ENCODE assay signal across 26 cellular contexts in genomic region chr2:203038586-203038985, GRCh38. TPM values are rescaled to one million over a fixed set of nuclear protein-coding genes. Genes with fewer than 3 reads are reported as not detected.
DNase-seq lines count a peak whose midpoint lies in the region; ATAC-seq and TF ChIP-seq lines count a peak whose summit lies in the region.
"Had no signal": no experiment of that assay in that cellular context is flagged by ENCODE, and none has a peak within 500 bp of the region (broad histone marks: within the 10 kb centered on the region; RNA-seq: fewer than 3 reads in every experiment).

No MANE protein-coding gene starts in this region.

- in situ Hi-C loops in mammary epithelial cell (cut with MboI; ENCODE audit: low sequenced_read_pairs in 2 of 2), result no loop called here

- peak overlapping the region; percentile 39 for H3K4me2 ChIP-seq in mammary epithelial cell (ENCODE audit: insufficient read depth, low read depth, low read length)

- H3K36me3 Mint-ChIP-seq in MCF 10A (ENCODE audit: insufficient read depth, unreplicated experiment) (peaks cover 31% of the 10 kb centered on the region), progenitor cell of endocrine pancreas (ENCODE audit: insufficient read depth) (peaks cover 17% of the 10 kb centered on the region)

- ATAC-seq in HG02623 (IDR thresholded peaks at IDR 0.05; ENCODE audit: unreplicated experiment), result no peak
- ATAC-seq in upper lobe of right lung, result no peak
- ATAC-seq: PC-3 had no signal

- peaks cover 7% of the 10 kb centered on the region for H3K4me1 Mint-ChIP-seq in MCF 10A (ENCODE audit: insufficient read depth, unreplicated experiment)
- peaks cover 12% of the 10 kb centered on the region for H3K4me1 Mint-ChIP-seq in progenitor cell of endocrine pancreas (ENCODE audit: low read depth)

- BruUV-seq in mammary epithelial cell (replicated peaks; lab: Mats Ljungman, UMichigan), result no TSS peak
- BruUV-seq in MCF 10A (replicated peaks; lab: Mats Ljungman, UMichigan), result no TSS peak

- H4K20me1 ChIP-seq in mammary epithelial cell (ENCODE audit: insufficient read depth, low read length), result no peaks in the 10 kb centered on the region

- H3K4me3 ChIP-seq in mammary epithelial cell (replicated peaks in 1 of 3; ENCODE audit: insufficient read depth in 1 of 3, low read depth in 2 of 3, low read length in 3 of 3) (no peak overlapping the region), coronary artery (no peak overlapping the region), upper lobe of right lung (no peak overlapping the region)

- no peak for TF ChIP-seq CTCF in mammary epithelial cell (conservative IDR thresholded peaks at IDR 0.05 in 1 of 2, IDR thresholded peaks at IDR 0.05 in 1 of 2; ENCODE audit: extremely low read depth in 1 of 2, insufficient read depth in 1 of 2, low read depth in 1 of 2, low read length in 2 of 2)
- TF ChIP-seq CTCF in MCF 10A (IDR thresholded peaks at IDR 0.05; ENCODE audit: unreplicated experiment), result no peak
- no peak for TF ChIP-seq CTCF in coronary artery (IDR thresholded peaks at IDR 0.05)
- no peak for TF ChIP-seq CTCF in progenitor cell of endocrine pancreas (IDR thresholded peaks at IDR 0.05; ENCODE audit: unreplicated experiment)
- TF ChIP-seq CTCF in upper lobe of right lung (IDR thresholded peaks at IDR 0.05), result no peak

- dilution Hi-C loops in mammary epithelial cell (cut with HindIII; ENCODE audit: low sequenced_read_pairs), result no loop called here

- H3K27ac ChIP-seq in mammary epithelial cell (ENCODE audit: insufficient read depth, low read depth, low read length), result no peak overlapping the region
- H3K27ac ChIP-seq in coronary artery, result peak overlapping the region; percentile 78 to 88
- H3K27ac ChIP-seq in upper lobe of right lung, result no peak overlapping the region
- H3K27ac ChIP-seq: 22Rv1 had no signal

- H3K9me3 ChIP-seq in mammary epithelial cell (replicated peaks; ENCODE audit: insufficient read depth, low read length) (no peaks in the 10 kb centered on the region), upper lobe of right lung (no peaks in the 10 kb centered on the region)
- H3K9me3 ChIP-seq: BE2C had no signal

- H3K79me2 ChIP-seq in mammary epithelial cell (ENCODE audit: insufficient read depth, low read length), result peaks cover 69% of the 10 kb centered on the region

- H3K27ac Mint-ChIP-seq in MCF 10A (ENCODE audit: low read depth, unreplicated experiment) (no peak overlapping the region), progenitor cell of endocrine pancreas (peak overlapping the region; percentile 13)
- H3K27ac Mint-ChIP-seq: CD14-positive monocyte had no signal

- DNase-seq in mammary epithelial cell, result no peak
- no peak for DNase-seq in MCF 10A (ENCODE audit: unreplicated experiment)
- no peak for DNase-seq in coronary artery (ENCODE audit: low spot score)
- no peak for DNase-seq in progenitor cell of endocrine pancreas (ENCODE audit: low spot score, unreplicated experiment)
- no peak for DNase-seq in kidney tubule cell (ENCODE audit: low spot score)
- DNase-seq in upper lobe of right lung, result no peak
- DNase-seq: ACHN; BE2C; CD8-positive, alpha-beta memory T cell; DMS79 treated with DMSO at 0.1 percent for 48 hours; GF-D8; Kasumi-1; MV-4-11; NCI-H1105; NCI-H146; NCI-H1930; NCI-H2107; NCI-H446; NCI-H526; NCI-H82; NK-92 treated with Interleukin-12 subunit alpha and Interleukin-12 subunit beta, amount 100 ng/mL, for 24 hours; PC-3; Right ventricle myocardium superior had no signal

- no peak overlapping the region for H3K9ac ChIP-seq in mammary epithelial cell (ENCODE audit: insufficient read depth, low read length)

- CTCF ChIA-PET in mammary epithelial cell (lab: Charles Lee; ENCODE audit: low non-redundant PET), result no interaction called here
- CTCF ChIA-PET in MCF 10A (lab: Yijun Ruan, JAX), result no interaction called here

- POLR2A ChIA-PET in MCF 10A (lab: Yijun Ruan, JAX), result no interaction called here

- H3K27me3 ChIP-seq in mammary epithelial cell (ENCODE audit: insufficient read depth, low read length) (no peaks in the 10 kb centered on the region), upper lobe of right lung (no peaks in the 10 kb centered on the region)
- H3K27me3 ChIP-seq: BE2C had no signal

- H3K9me3 Mint-ChIP-seq in MCF 10A (ENCODE audit: unreplicated experiment) (no peaks in the 10 kb centered on the region), progenitor cell of endocrine pancreas (ENCODE audit: low read depth) (no peaks in the 10 kb centered on the region)
- H3K9me3 Mint-ChIP-seq: CD14-positive monocyte; CD8-positive, alpha-beta memory T cell had no signal

- no peaks in the 10 kb centered on the region for H3K27me3 Mint-ChIP-seq in MCF 10A (ENCODE audit: insufficient read depth, unreplicated experiment)
- H3K27me3 Mint-ChIP-seq in progenitor cell of endocrine pancreas, result no peaks in the 10 kb centered on the region
- H3K27me3 Mint-ChIP-seq: CD8-positive, alpha-beta memory T cell had no signal

- no peak overlapping the region for H2AFZ ChIP-seq in mammary epithelial cell (ENCODE audit: low read depth, low read length)

- H3K36me3 ChIP-seq in mammary epithelial cell (ENCODE audit: insufficient read depth, low read length), result peaks cover 4% of the 10 kb centered on the region
- peaks cover 16% of the 10 kb centered on the region for H3K36me3 ChIP-seq in upper lobe of right lung
- H3K36me3 ChIP-seq: BE2C had no signal

- intact Hi-C loops in mammary epithelial cell (cut with micrococcal nuclease) (no loop called here), MCF 10A (cut with micrococcal nuclease) (no loop called here), upper lobe of right lung (cut with DNase I) (no loop called here)

- H3K4me1 ChIP-seq in mammary epithelial cell (ENCODE audit: insufficient read depth, low read length) (peaks cover 13% of the 10 kb centered on the region), upper lobe of right lung (peaks cover 23% of the 10 kb centered on the region)
- H3K4me1 ChIP-seq: BE2C had no signal

- WGBS in mammary epithelial cell (ENCODE audit: low coverage, missing lambda C conversion rate), result 100% methylated on average over 6 of the region's 6 CpGs

- H3K4me3 Mint-ChIP-seq in MCF 10A (ENCODE audit: unreplicated experiment), result no peak overlapping the region
- H3K4me3 Mint-ChIP-seq in progenitor cell of endocrine pancreas (ENCODE audit: low read depth), result no peak overlapping the region
- H3K4me3 Mint-ChIP-seq: CD14-positive monocyte; CD8-positive, alpha-beta memory T cell had no signal

RNA-seq across cellular contexts. Expression of gene NBEAL1, which starts 23.9 kb away (rescaled TPM):
- 10 to 100 TPM; 36.0 to 92.0 TPM for total RNA-seq in mammary epithelial cell
- 5.4 TPM for polyA plus RNA-seq in mammary epithelial cell
- 45.0 TPM for polyA minus RNA-seq in mammary epithelial cell
- 18.8 and 20.4 TPM in 2 replicates for total RNA-seq in MCF 10A (2022)
- 30.5 and 30.9 TPM in 2 replicates for total RNA-seq in progenitor cell of endocrine pancreas
- total RNA-seq in upper lobe of right lung, result 73.4 TPM

Comparison
In these comparisons a context has a peak if more than half of its experiments do, and no peak if none do; other contexts are left out.
1. H3K27ac ChIP-seq: peak in coronary artery (2 of 2); none in mammary epithelial cell (single experiment) and upper lobe of right lung (single experiment).